Comparison of ENCODE assay signal across 8 cellular contexts in genomic region chr19:49533551-49534488, GRCh38. TPM values are rescaled to one million over a fixed set of nuclear protein-coding genes. Genes with fewer than 3 reads are reported as not detected.
DNase-seq lines count a peak whose midpoint lies in the region; ATAC-seq and TF ChIP-seq lines count a peak whose summit lies in the region.

No MANE protein-coding gene starts in this region.

- peaks cover 26% of the 10 kb centered on the region for H3K4me1 Mint-ChIP-seq in activated naive CD4-positive, alpha-beta T cell treated with anti-CD3 and anti-CD28 coated beads, Interleukin-2, amount 50 U/mL, for 24 hours

- H3K27ac ChIP-seq in heart right ventricle: peak overlapping the region in 2 of 10 donors; percentile 41 to 56

- no peaks in the 10 kb centered on the region for H3K9me3 Mint-ChIP-seq in activated naive CD4-positive, alpha-beta T cell treated with anti-CD3 and anti-CD28 coated beads, Interleukin-2, amount 50 U/mL, for 24 hours

- peaks cover 0 to 84% (median 0%) of the 10 kb centered on the region in 9 donors for H3K36me3 ChIP-seq in heart right ventricle

- ATAC-seq in GM19035 (IDR thresholded peaks at IDR 0.05; ENCODE audit: unreplicated experiment) (peak; percentile 73), HG03571 (IDR thresholded peaks at IDR 0.05; ENCODE audit: unreplicated experiment) (peak; percentile 58), heart right ventricle (peak; percentile 93 to 96 (median 94))

- H3K27ac Mint-ChIP-seq in activated naive CD4-positive, alpha-beta T cell treated with anti-CD3 and anti-CD28 coated beads, Interleukin-2, amount 50 U/mL, for 24 hours: peak overlapping the region; percentile 82

- no peaks in the 10 kb centered on the region for H3K27me3 Mint-ChIP-seq in activated naive CD4-positive, alpha-beta T cell treated with anti-CD3 and anti-CD28 coated beads, Interleukin-2, amount 50 U/mL, for 24 hours

- H3K4me3 Mint-ChIP-seq in activated naive CD4-positive, alpha-beta T cell treated with anti-CD3 and anti-CD28 coated beads, Interleukin-2, amount 50 U/mL, for 24 hours: peak overlapping the region; percentile 84

- peaks cover 0 to 33% (median 15%) of the 10 kb centered on the region in 9 donors for H3K4me1 ChIP-seq in heart right ventricle

- peak overlapping the region; percentile 56 for H3K4me3 ChIP-seq in AG10803 (ENCODE audit: low read length)
- H3K4me3 ChIP-seq in heart right ventricle: peak overlapping the region; percentile 28 to 78 (median 62)

- H3K36me3 Mint-ChIP-seq in activated naive CD4-positive, alpha-beta T cell treated with anti-CD3 and anti-CD28 coated beads, Interleukin-2, amount 50 U/mL, for 24 hours: no peaks in the 10 kb centered on the region

- intact Hi-C loops in heart right ventricle (cut with DNase I): no loop called here

- TF ChIP-seq CTCF in AG10803 (conservative IDR thresholded peaks at IDR 0.05; ENCODE audit: low read length) (no peak), heart right ventricle (IDR thresholded peaks at IDR 0.05) (peak in 4 of 9 donors; percentile 34 to 44 (median 38))

- whole genome bisulfite sequencing in heart right ventricle, 2 donors: 3 to 4% methylated on average over 83 to 87 of the region's 87 CpGs

- H3K27me3 ChIP-seq in heart right ventricle: no peaks in the 10 kb centered on the region

- H3K9me3 ChIP-seq in heart right ventricle: no peaks in the 10 kb centered on the region

- DNase-seq in AG10803 (ENCODE audit: low read depth) (peak; percentile 34), SK-N-DZ (ENCODE audit: low spot score) (peak; percentile 54), heart right ventricle (peak; percentile 72 to 82), renal cortical epithelial cell (ENCODE audit: low read depth) (peak; percentile 6), epidermal melanocyte (ENCODE audit: insufficient read length, low spot score) (no peak)

RNA-seq across cellular contexts. Expression of gene RCN3, which starts 6.0 kb away (rescaled TPM):
- 6.9 and 16.4 TPM in 2 replicates for polyA plus RNA-seq in SK-N-DZ (2014; cell fraction: cytosol; rRNA removed)
- polyA plus RNA-seq in SK-N-DZ (2014; cell fraction: nucleus; rRNA removed): 7.5 and 25.5 TPM in 2 replicates
- total RNA-seq in heart right ventricle (10 to 100 TPM in 2 of 10 donors, 1 to 10 TPM in 8; 4.7 to 23.4 (median 6.1) TPM), renal cortical epithelial cell (0.75 and 1.6 TPM in 2 replicates)
- 10 to 100 TPM; 23.6 to 38.3 TPM for polyA plus RNA-seq in heart right ventricle

RNA-seq across cellular contexts. Expression of gene FCGRT, which starts 21.4 kb away (rescaled TPM):
- 6.2 and 10.0 TPM in 2 replicates for polyA plus RNA-seq in SK-N-DZ (2014; cell fraction: cytosol; rRNA removed)
- polyA plus RNA-seq in SK-N-DZ (2014; cell fraction: nucleus; rRNA removed): 12.9 and 20.4 TPM in 2 replicates
- total RNA-seq in heart right ventricle (100 to 1,000 TPM in 2 of 10 donors, 10 to 100 TPM in 8; 49.0 to 175 (median 71.4) TPM), renal cortical epithelial cell (23.4 and 47.7 TPM in 2 replicates)
- 10 to 100 TPM; 63.2 to 83.6 TPM for polyA plus RNA-seq in heart right ventricle

RNA-seq across cellular contexts. Expression of gene RPS11, which starts 37.6 kb away (rescaled TPM):
- polyA plus RNA-seq in SK-N-DZ (2014; cell fraction: cytosol; rRNA removed): 2,955 and 3,351 TPM in 2 replicates
- polyA plus RNA-seq in SK-N-DZ (2014; cell fraction: nucleus; rRNA removed): 1,993 and 2,628 TPM in 2 replicates
- total RNA-seq in heart right ventricle (1,000 to 10,000 TPM in 4 of 10 donors, 100 to 1,000 TPM in 6; 739 to 1,152 (median 854) TPM), renal cortical epithelial cell (2,210 and 4,384 TPM in 2 replicates)
- polyA plus RNA-seq in heart right ventricle: 1,000 to 10,000 TPM; 2,102 to 3,642 TPM

RNA-seq across cellular contexts. Expression of gene RPL13A, which starts 46.4 kb away (rescaled TPM):
- 2,059 and 2,161 TPM in 2 replicates for polyA plus RNA-seq in SK-N-DZ (2014; cell fraction: cytosol; rRNA removed)
- 1,139 and 1,390 TPM in 2 replicates for polyA plus RNA-seq in SK-N-DZ (2014; cell fraction: nucleus; rRNA removed)
- total RNA-seq in heart right ventricle (1,000 to 10,000 TPM; 1,171 to 1,844 (median 1,328) TPM), renal cortical epithelial cell (962 and 2,738 TPM in 2 replicates)
- polyA plus RNA-seq in heart right ventricle: 1,000 to 10,000 TPM; 1,376 to 2,740 TPM

RNA-seq across cellular contexts. Expression of gene NOSIP, which starts 46.5 kb away (rescaled TPM):
- polyA plus RNA-seq in SK-N-DZ (2014; cell fraction: cytosol; rRNA removed): 86.0 and 94.2 TPM in 2 replicates
- polyA plus RNA-seq in SK-N-DZ (2014; cell fraction: nucleus; rRNA removed): 62.2 and 63.6 TPM in 2 replicates
- total RNA-seq in heart right ventricle (10 to 100 TPM; 38.0 to 53.9 (median 45.1) TPM), renal cortical epithelial cell (37.9 and 117 TPM in 2 replicates)
- 100 to 1,000 TPM in 1 of 2 donors, 10 to 100 TPM in 1; 82.6 to 120 TPM for polyA plus RNA-seq in heart right ventricle
